ENCODE assay signal across 8 cellular contexts in genomic region chr7:19051767-19052375, GRCh38.
DNase-seq lines count a peak whose midpoint lies in the region; ATAC-seq and TF ChIP-seq lines count a peak whose summit lies in the region.

No MANE protein-coding gene starts in this region.

- DNase-seq in activated naive CD8-positive, alpha-beta T cell treated with anti-CD3 and anti-CD28 coated beads, Interleukin-2, amount 50 U/mL, for 24 hours, result peak; percentile 33
- DNase-seq in activated naive CD8-positive, alpha-beta T cell treated with anti-CD3 and anti-CD28 coated beads for 36 hours, result no peak
- peak; percentile 28 for DNase-seq in HuH-7 (ENCODE audit: low spot score)
- peak in 1 of 2 donors; percentile 9 for DNase-seq in foreskin keratinocyte
- DNase-seq in stimulated activated CD4-positive, alpha-beta T cell treated with anti-CD3 and anti-CD28 coated beads, Interleukin-2, amount 100 ng/mL, for 48 hours, result peak; percentile 13 to 19

- peaks cover 9% of the 10 kb centered on the region for H3K9me3 Mint-ChIP-seq in activated naive CD8-positive, alpha-beta T cell treated with anti-CD3 and anti-CD28 coated beads, Interleukin-2, amount 50 U/mL, for 24 hours
- H3K9me3 Mint-ChIP-seq in activated naive CD8-positive, alpha-beta T cell treated with anti-CD3 and anti-CD28 coated beads for 36 hours, result peaks cover 11% of the 10 kb centered on the region

- peaks cover 2% of the 10 kb centered on the region for H3K27me3 Mint-ChIP-seq in activated naive CD8-positive, alpha-beta T cell treated with anti-CD3 and anti-CD28 coated beads, Interleukin-2, amount 50 U/mL, for 24 hours
- H3K27me3 Mint-ChIP-seq in activated naive CD8-positive, alpha-beta T cell treated with anti-CD3 and anti-CD28 coated beads for 36 hours, result no peaks in the 10 kb centered on the region

- H3K4me3 ChIP-seq in WI38 (ENCODE audit: low read depth, low read length), result no peak overlapping the region

- no peaks in the 10 kb centered on the region for H3K27me3 ChIP-seq in foreskin keratinocyte

- H3K4me1 Mint-ChIP-seq in activated naive CD8-positive, alpha-beta T cell treated with anti-CD3 and anti-CD28 coated beads, Interleukin-2, amount 50 U/mL, for 24 hours, result no peaks in the 10 kb centered on the region
- H3K4me1 Mint-ChIP-seq in activated naive CD8-positive, alpha-beta T cell treated with anti-CD3 and anti-CD28 coated beads for 36 hours, result no peaks in the 10 kb centered on the region

- ATAC-seq in activated naive CD8-positive, alpha-beta T cell treated with anti-CD3 and anti-CD28 coated beads, Interleukin-2, amount 50 U/mL, for 24 hours, result no peak
- peak; percentile 95 for ATAC-seq in GM21528 (IDR thresholded peaks at IDR 0.05; ENCODE audit: low FRiP score, unreplicated experiment)
- peak; percentile 75 for ATAC-seq in foreskin keratinocyte
- ATAC-seq in GM19397 (IDR thresholded peaks at IDR 0.05; ENCODE audit: unreplicated experiment), result no peak

- H3K27ac ChIP-seq in foreskin keratinocyte, result no peak overlapping the region

- no peaks in the 10 kb centered on the region for H3K36me3 Mint-ChIP-seq in activated naive CD8-positive, alpha-beta T cell treated with anti-CD3 and anti-CD28 coated beads, Interleukin-2, amount 50 U/mL, for 24 hours (ENCODE audit: low read depth)
- no peaks in the 10 kb centered on the region for H3K36me3 Mint-ChIP-seq in activated naive CD8-positive, alpha-beta T cell treated with anti-CD3 and anti-CD28 coated beads for 36 hours

- no peak overlapping the region for H3K27ac Mint-ChIP-seq in activated naive CD8-positive, alpha-beta T cell treated with anti-CD3 and anti-CD28 coated beads, Interleukin-2, amount 50 U/mL, for 24 hours
- no peak overlapping the region for H3K27ac Mint-ChIP-seq in activated naive CD8-positive, alpha-beta T cell treated with anti-CD3 and anti-CD28 coated beads for 36 hours

- TF ChIP-seq CTCF in WI38 (IDR thresholded peaks at IDR 0.05; ENCODE audit: low read depth, low read length), result peak; percentile 75
- TF ChIP-seq CTCF in foreskin keratinocyte (conservative IDR thresholded peaks at IDR 0.05), result peak; percentile 83

- no peak overlapping the region for H3K4me3 Mint-ChIP-seq in activated naive CD8-positive, alpha-beta T cell treated with anti-CD3 and anti-CD28 coated beads, Interleukin-2, amount 50 U/mL, for 24 hours
- H3K4me3 Mint-ChIP-seq in activated naive CD8-positive, alpha-beta T cell treated with anti-CD3 and anti-CD28 coated beads for 36 hours, result no peak overlapping the region

- H3K4me1 ChIP-seq in foreskin keratinocyte, result no peaks in the 10 kb centered on the region

Comparison
In these comparisons a context has a peak if more than half of its experiments do, and no peak if none do; other contexts are left out.
1. ATAC-seq: peak in GM21528 (single experiment) and foreskin keratinocyte (single experiment); none in activated naive CD8-positive, alpha-beta T cell treated with anti-CD3 and anti-CD28 coated beads, Interleukin-2, amount 50 U/mL, for 24 hours (single experiment) and GM19397 (single experiment).